In genomic region chr7:102287082-102287464, GRCh38 we compare ENCODE assay signal across 8 cellular contexts. TPM values are rescaled to one million over a fixed set of nuclear protein-coding genes. Genes with fewer than 3 reads are reported as not detected.
DNase-seq lines count a peak whose midpoint lies in the region; ATAC-seq, FAIRE-seq and TF ChIP-seq lines count a peak whose summit lies in the region.

No MANE protein-coding gene starts in this region.

- H3K4me3 ChIP-seq in OCI-LY1 (ENCODE audit: low read depth, low read length, poor library complexity, severe bottlenecking) (peak overlapping the region; percentile 94), esophagus (ENCODE audit: low read depth in 1 of 2, low read length in 2 of 2) (peak overlapping the region; percentile 56 to 67), pancreas (peak overlapping the region; percentile 42 to 92 (median 72))

- intact Hi-C loops in pancreas (cut with DNase I): no loop called here

- H2AFZ ChIP-seq in OCI-LY1 (ENCODE audit: low read length): no peak overlapping the region

- peaks cover 18% of the 10 kb centered on the region for H3K79me2 ChIP-seq in OCI-LY1 (ENCODE audit: insufficient read depth, low read length)

- FAIRE-seq in pancreas (lab: Jason Lieb, UNC): no peak

- H3K9me3 ChIP-seq in OCI-LY1 (ENCODE audit: low read length) (no peaks in the 10 kb centered on the region), esophagus (ENCODE audit: control insufficient read depth in 2 of 2, insufficient read depth in 1 of 2, low read depth in 1 of 2, low read length in 1 of 2) (no peaks in the 10 kb centered on the region), pancreas (no peaks in the 10 kb centered on the region)

- no peaks in the 10 kb centered on the region for H3K9me2 ChIP-seq in OCI-LY1 (ENCODE audit: low read depth, low read length)

- H3K36me3 ChIP-seq in OCI-LY1 (ENCODE audit: insufficient read depth, low read length) (peaks cover 4% of the 10 kb centered on the region; the same call in 1 of the 2 replicates), esophagus (ENCODE audit: control insufficient read depth in 2 of 2, insufficient read depth in 2 of 2, low read length in 1 of 2) (no peaks in the 10 kb centered on the region), pancreas (no peaks in the 10 kb centered on the region)

- H3K27me3 ChIP-seq in OCI-LY1 (ENCODE audit: insufficient read depth, low read length): peaks cover 5% of the 10 kb centered on the region; the same call in 1 of the 2 replicates
- no peaks in the 10 kb centered on the region for H3K27me3 ChIP-seq in esophagus (ENCODE audit: control insufficient read depth in 1 of 2, insufficient read depth in 2 of 2, low read length in 2 of 2)
- H3K27me3 ChIP-seq in pancreas: no peaks in the 10 kb centered on the region

- H3K27ac ChIP-seq in OCI-LY1 (ENCODE audit: low read depth, low read length, poor library complexity, severe bottlenecking) (peak overlapping the region; percentile 91), esophagus (ENCODE audit: low read depth in 2 of 2, low read length in 1 of 2) (peak overlapping the region in 1 of 2 donors; percentile 19), pancreas (no peak overlapping the region)

- 1% methylated on average over 37 to 38 of the region's 38 CpGs for WGBS in esophagus, 2 donors
- 0% methylated on average over 23 to 38 of the region's 38 CpGs for WGBS in pancreas, 2 donors

- ATAC-seq in GM21528 (IDR thresholded peaks at IDR 0.05; ENCODE audit: low FRiP score, unreplicated experiment) (peak; percentile 11), pancreas (peak; percentile 5 to 33 (median 14)), GM18520 (IDR thresholded peaks at IDR 0.05; ENCODE audit: unreplicated experiment) (no peak)

- TF ChIP-seq CTCF in OCI-LY1 (IDR thresholded peaks at IDR 0.05; ENCODE audit: low read length) (no peak), pancreas (IDR thresholded peaks at IDR 0.05) (no peak)

- peaks cover 6% of the 10 kb centered on the region; the same call in 1 of the 2 replicates for H3F3A ChIP-seq in OCI-LY1 (ENCODE audit: insufficient read depth, low read length)

- DNase-seq in pancreas: peak in 1 of 6 donors; percentile 55
- DNase-seq in SW 1271 (lab: John Stamatoyannopoulos, UW): no peak
- DNase-seq in stimulated activated CD4-positive, alpha-beta T cell treated with anti-CD3 and anti-CD28 coated beads, Interleukin-2, amount 100 ng/mL, for 48 hours: no peak
- DNase-seq in SK-N-DZ (ENCODE audit: low spot score): no peak

- no peaks in the 10 kb centered on the region for H4K20me1 ChIP-seq in OCI-LY1 (ENCODE audit: insufficient read depth, low read length)

- H3K4me1 ChIP-seq in OCI-LY1 (ENCODE audit: insufficient read depth, low read length, severe bottlenecking) (peaks cover 64% of the 10 kb centered on the region), esophagus (ENCODE audit: control insufficient read depth in 2 of 2, insufficient read depth in 2 of 2, low read length in 1 of 2) (peaks cover 6 to 9% of the 10 kb centered on the region in 2 donors), pancreas (peaks cover 0 to 5% (median 4%) of the 10 kb centered on the region in 3 donors)

- peak overlapping the region; percentile 99 for H3K4me2 ChIP-seq in OCI-LY1 (ENCODE audit: low read length)

- peak overlapping the region; percentile 92 for H3K9ac ChIP-seq in OCI-LY1 (ENCODE audit: low read length)

RNA-seq across cellular contexts. Expression of gene SH2B2, which starts 0.4 kb away (rescaled TPM):
- 1 to 10 TPM; 1.0 to 1.4 TPM for polyA plus RNA-seq in esophagus
- total RNA-seq in pancreas: 1 to 10 TPM; 1.3 to 5.1 (median 2.0) TPM
- polyA plus RNA-seq in pancreas: 1 to 10 TPM; 2.1 to 4.4 TPM
- 18.7 and 23.2 TPM in 2 replicates for polyA plus RNA-seq in SK-N-DZ (2014; cell fraction: cytosol; rRNA removed)
- 12.7 and 20.9 TPM in 2 replicates for polyA plus RNA-seq in SK-N-DZ (2014; cell fraction: nucleus; rRNA removed)
